In the genomic region with DNA sequence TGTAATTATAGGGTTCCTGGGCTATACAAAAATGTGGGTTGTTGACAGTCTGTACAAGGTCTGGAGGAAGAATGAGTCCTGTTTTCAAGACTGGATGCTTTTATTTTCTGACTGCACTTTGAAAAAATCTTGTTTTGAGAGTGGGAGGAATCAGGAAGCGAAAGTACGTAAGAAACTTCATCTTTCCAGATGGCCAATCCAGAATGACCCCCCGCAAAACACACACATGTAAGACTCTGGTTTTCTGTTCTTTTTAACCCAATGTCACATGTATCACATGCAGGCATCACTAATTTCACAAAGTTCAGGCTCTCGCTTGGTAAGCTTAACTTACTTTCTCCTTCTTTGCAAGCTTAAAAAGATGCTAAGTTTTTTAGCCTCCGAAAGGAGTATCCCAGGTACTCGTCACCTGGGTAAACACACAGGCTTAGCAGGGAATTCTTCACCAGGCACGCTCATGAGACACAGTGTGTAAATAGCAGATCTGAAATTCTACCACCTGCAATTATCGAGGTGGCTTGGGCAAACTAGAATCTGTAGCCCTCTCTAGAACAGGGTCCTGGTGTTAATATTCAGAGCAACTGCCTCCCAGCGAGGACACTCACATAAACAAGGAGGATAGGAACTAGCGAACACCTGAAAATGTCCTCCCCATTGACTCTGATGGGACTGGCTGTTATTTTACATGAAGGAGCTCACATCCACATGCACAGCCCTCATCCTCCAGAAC, we compare ENCODE assay signal across 10 cellular contexts.
DNase-seq lines count a peak whose midpoint lies in the region; ATAC-seq and TF ChIP-seq lines count a peak whose summit lies in the region.
"Had no signal": no experiment of that assay in that cellular context is flagged by ENCODE, and none has a peak within 500 bp of the region (broad histone marks: within the 10 kb centered on the region; RNA-seq: fewer than 3 reads in every experiment).

No MANE protein-coding gene starts in this region.

- H3K79me2 ChIP-seq in DOHH2 (ENCODE audit: control insufficient read depth, low read length), result peaks cover 6% of the 10 kb centered on the region

- peak overlapping the region; percentile 52 for H3K4me3 ChIP-seq in DOHH2 (ENCODE audit: low read length)
- H3K4me3 ChIP-seq: coronary artery, lower lobe of right lung had no signal

- H3F3A ChIP-seq in DOHH2 (ENCODE audit: control insufficient read depth, insufficient read depth), result peaks cover 4% of the 10 kb centered on the region

- no peaks in the 10 kb centered on the region for H3K9me2 ChIP-seq in DOHH2 (replicated peaks; ENCODE audit: control insufficient read depth, low read length)

- peaks cover 5% of the 10 kb centered on the region; the same call in 1 of the 2 replicates for H4K20me1 ChIP-seq in DOHH2 (ENCODE audit: control insufficient read depth, insufficient read depth, low read depth, low read length)

- H3K9me3 ChIP-seq in DOHH2 (ENCODE audit: control insufficient read depth, insufficient read depth, low read length), result no peaks in the 10 kb centered on the region
- H3K9me3 ChIP-seq: lower lobe of right lung had no signal

- H3K27ac ChIP-seq in DOHH2 (ENCODE audit: low read depth, low read length), result peak overlapping the region; percentile 44
- H3K27ac ChIP-seq: coronary artery, lower lobe of right lung had no signal

- H3K4me1 ChIP-seq in DOHH2 (ENCODE audit: control insufficient read depth, low read length), result peaks cover 36% of the 10 kb centered on the region

- H3K36me3 ChIP-seq in DOHH2 (ENCODE audit: control insufficient read depth, low read length), result no peaks in the 10 kb centered on the region

- DNase-seq in NCI-H774 (lab: John Stamatoyannopoulos, UW) (peak; percentile 38), NK-92 (lab: John Stamatoyannopoulos, UW; ENCODE audit: unreplicated experiment) (no peak), NCI-H2227 (lab: John Stamatoyannopoulos, UW; ENCODE audit: unreplicated experiment) (no peak), DMS79 treated with DMSO at 0.1 percent for 48 hours (lab: John Stamatoyannopoulos, UW) (no peak)

- ATAC-seq in GM19035 (IDR thresholded peaks at IDR 0.05; ENCODE audit: unreplicated experiment), result peak; percentile 34
- peak; percentile 55 for ATAC-seq in HG02870 (IDR thresholded peaks at IDR 0.05; ENCODE audit: unreplicated experiment)
- ATAC-seq in GM18520 (IDR thresholded peaks at IDR 0.05; ENCODE audit: unreplicated experiment), result no peak

- no peaks in the 10 kb centered on the region for H3K27me3 ChIP-seq in DOHH2 (ENCODE audit: control insufficient read depth, low read length)

- H3K4me2 ChIP-seq in DOHH2 (ENCODE audit: low read length), result peak overlapping the region; percentile 74

- no peak for TF ChIP-seq CTCF in DOHH2 (IDR thresholded peaks at IDR 0.05; ENCODE audit: low read depth, low read length, poor library complexity, severe bottlenecking)
